9 cellular contexts compared by ENCODE assay signal in genomic region chr22:42268852-42269406, GRCh38. TPM values are rescaled to one million over a fixed set of nuclear protein-coding genes. Genes with fewer than 3 reads are reported as not detected.
DNase-seq lines count a peak whose midpoint lies in the region; ATAC-seq and TF ChIP-seq lines count a peak whose summit lies in the region.
"Had no signal": no experiment of that assay in that cellular context is flagged by ENCODE, and none has a peak within 500 bp of the region (broad histone marks: within the 10 kb centered on the region; RNA-seq: fewer than 3 reads in every experiment).

No MANE protein-coding gene starts in this region.

- H3K27me3 ChIP-seq in right lobe of liver = no peaks in the 10 kb centered on the region
- H3K27me3 ChIP-seq in tibial nerve = no peaks in the 10 kb centered on the region

- TF ChIP-seq POLR2A in right lobe of liver (IDR thresholded peaks at IDR 0.05) (no peak), tibial nerve (IDR thresholded peaks at IDR 0.05) (no peak)

- H3K4me1 Mint-ChIP-seq in activated naive CD4-positive, alpha-beta T cell treated with anti-CD3 and anti-CD28 coated beads, Interleukin-2, amount 10 ng/mL, durations not matched to agents 7 days and 5 days = peaks cover 61% of the 10 kb centered on the region
- peaks cover 52% of the 10 kb centered on the region for H3K4me1 Mint-ChIP-seq in activated naive CD8-positive, alpha-beta T cell treated with anti-CD3 and anti-CD28 coated beads, Interleukin-2, amount 50 U/mL, for 24 hours

- H3K4me1 ChIP-seq in right lobe of liver (peaks cover 0 to 13% (median 2%) of the 10 kb centered on the region in 4 donors), tibial nerve (peaks cover 0 to 30% (median 12%) of the 10 kb centered on the region in 4 donors)

- intact Hi-C loops in right lobe of liver (cut with DNase I) = loop anchor here in 1 of 2 donors (10.0 kb wide), 1 partner anchor 104 kb away; no protein-coding TSS in a partner anchor

- ATAC-seq in activated naive CD8-positive, alpha-beta T cell treated with anti-CD3 and anti-CD28 coated beads, Interleukin-2, amount 50 U/mL, for 24 hours = no peak
- no peak for ATAC-seq in right lobe of liver
- no peak for ATAC-seq in GM21390 (IDR thresholded peaks at IDR 0.05; ENCODE audit: unreplicated experiment)

- H3K4me3 ChIP-seq in right lobe of liver (peak overlapping the region; percentile 93 to 100 (median 97)), tibial nerve (peak overlapping the region; percentile 67 to 100 (median 94))

- H3K36me3 ChIP-seq in right lobe of liver (no peaks in the 10 kb centered on the region), tibial nerve (no peaks in the 10 kb centered on the region)

- TF ChIP-seq CTCF in right lobe of liver (IDR thresholded peaks at IDR 0.05) (no peak), tibial nerve (IDR thresholded peaks at IDR 0.05) (no peak)

- WGBS in right lobe of liver (ENCODE audit: insufficient coverage, low coverage, low lambda C conversion rate, missing lambda C conversion rate) = 2% methylated on average over 9 of the region's 9 CpGs
- WGBS in tibial nerve, 2 donors = 11 to 12% methylated on average over 9 of the region's 9 CpGs

- no peaks in the 10 kb centered on the region for H3K9me3 Mint-ChIP-seq in activated naive CD4-positive, alpha-beta T cell treated with anti-CD3 and anti-CD28 coated beads, Interleukin-2, amount 10 ng/mL, durations not matched to agents 7 days and 5 days
- H3K9me3 Mint-ChIP-seq in activated naive CD8-positive, alpha-beta T cell treated with anti-CD3 and anti-CD28 coated beads, Interleukin-2, amount 50 U/mL, for 24 hours = no peaks in the 10 kb centered on the region

- peak overlapping the region; percentile 83 for H3K4me3 Mint-ChIP-seq in activated naive CD4-positive, alpha-beta T cell treated with anti-CD3 and anti-CD28 coated beads, Interleukin-2, amount 10 ng/mL, durations not matched to agents 7 days and 5 days
- H3K4me3 Mint-ChIP-seq in activated naive CD8-positive, alpha-beta T cell treated with anti-CD3 and anti-CD28 coated beads, Interleukin-2, amount 50 U/mL, for 24 hours = peak overlapping the region; percentile 90

- H3K36me3 Mint-ChIP-seq in activated naive CD4-positive, alpha-beta T cell treated with anti-CD3 and anti-CD28 coated beads, Interleukin-2, amount 10 ng/mL, durations not matched to agents 7 days and 5 days = peaks cover 18% of the 10 kb centered on the region
- H3K36me3 Mint-ChIP-seq in activated naive CD8-positive, alpha-beta T cell treated with anti-CD3 and anti-CD28 coated beads, Interleukin-2, amount 50 U/mL, for 24 hours (ENCODE audit: low read depth) = peaks cover 11% of the 10 kb centered on the region

- H3K27ac ChIP-seq in right lobe of liver (peak overlapping the region in 2 of 3 donors; percentile 57 to 77), tibial nerve (peak overlapping the region in 3 of 4 donors; percentile 87 to 96 (median 88))

- CTCF ChIA-PET in activated naive CD4-positive, alpha-beta T cell treated with anti-CD3 and anti-CD28 coated beads, Interleukin-2, amount 10 ng/mL, durations not matched to agents 7 days and 5 days (lab: Charles Lee) = interaction anchor here (0.6 to 1.0 kb wide), 2 partner anchors 76 to 97 kb away, joined by 3 to 5 read pairs; no protein-coding TSS in a partner anchor

- TF ChIP-seq EP300 in tibial nerve (IDR thresholded peaks at IDR 0.05) = no peak

- no peaks in the 10 kb centered on the region for H3K27me3 Mint-ChIP-seq in activated naive CD4-positive, alpha-beta T cell treated with anti-CD3 and anti-CD28 coated beads, Interleukin-2, amount 10 ng/mL, durations not matched to agents 7 days and 5 days
- H3K27me3 Mint-ChIP-seq in activated naive CD8-positive, alpha-beta T cell treated with anti-CD3 and anti-CD28 coated beads, Interleukin-2, amount 50 U/mL, for 24 hours = no peaks in the 10 kb centered on the region

- peak overlapping the region; percentile 86 for H3K27ac Mint-ChIP-seq in activated naive CD4-positive, alpha-beta T cell treated with anti-CD3 and anti-CD28 coated beads, Interleukin-2, amount 10 ng/mL, durations not matched to agents 7 days and 5 days
- peak overlapping the region; percentile 83 for H3K27ac Mint-ChIP-seq in activated naive CD8-positive, alpha-beta T cell treated with anti-CD3 and anti-CD28 coated beads, Interleukin-2, amount 50 U/mL, for 24 hours

- H3K9me3 ChIP-seq in right lobe of liver (no peaks in the 10 kb centered on the region), tibial nerve (no peaks in the 10 kb centered on the region)

- no peak for DNase-seq in activated naive CD4-positive, alpha-beta T cell treated with anti-CD3 and anti-CD28 coated beads, Interleukin-2, amount 10 ng/mL, durations not matched to agents 7 days and 5 days
- DNase-seq in activated naive CD4-positive, alpha-beta T cell (lab: John Stamatoyannopoulos, UW) = no peak
- DNase-seq in activated naive CD8-positive, alpha-beta T cell treated with anti-CD3 and anti-CD28 coated beads, Interleukin-2, amount 50 U/mL, for 24 hours = no peak
- no peak for DNase-seq in right lobe of liver
- no peak for DNase-seq in tibial nerve (ENCODE audit: low spot score in 2 of 2)
- DNase-seq in NCI-H146 (lab: John Stamatoyannopoulos, UW) = no peak
- no peak for DNase-seq in NCI-H1105 (lab: John Stamatoyannopoulos, UW)
- DNase-seq: NCI-H2081 treated with DMSO at 0.1 percent for 48 hours had no signal

RNA-seq across cellular contexts. Expression of gene TCF20, which starts 1.5 kb away (rescaled TPM):
- total RNA-seq in right lobe of liver = 10 to 100 TPM; 15.4 to 20.5 (median 18.5) TPM
- 10 to 100 TPM; 17.4 to 28.8 (median 24.7) TPM for total RNA-seq in tibial nerve
